8 cellular contexts compared by ENCODE assay signal in the genomic region with DNA sequence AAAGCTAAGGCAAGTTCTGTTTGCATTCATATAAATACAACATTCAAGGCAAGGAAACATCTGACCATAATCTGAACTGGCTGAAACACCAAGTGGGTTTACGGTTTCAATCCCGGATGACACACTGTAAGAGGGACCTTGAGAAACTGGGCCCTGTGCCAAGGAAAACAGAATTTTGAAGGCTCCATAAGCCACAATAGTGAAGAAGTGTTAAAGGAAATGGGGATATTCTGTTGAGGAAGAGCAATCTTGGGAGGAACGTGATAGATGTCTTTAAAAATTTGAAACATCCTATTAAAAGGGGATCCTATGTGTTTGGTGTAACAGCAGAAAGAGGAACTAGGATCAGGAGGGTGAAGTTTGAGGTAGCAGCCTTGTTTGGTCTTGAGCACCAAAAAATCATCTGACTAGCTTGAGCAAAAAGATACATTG.
A peak's percentile ranks its signal among the peaks of the same experiment; 100 is the strongest.
DNase-seq lines count a peak whose midpoint lies in the region; ATAC-seq and TF ChIP-seq lines count a peak whose summit lies in the region.

No MANE protein-coding gene starts in this region.

- no peak for TF ChIP-seq CTCF in mammary epithelial cell (conservative IDR thresholded peaks at IDR 0.05 in 1 of 2, IDR thresholded peaks at IDR 0.05 in 1 of 2; ENCODE audit: extremely low read depth in 1 of 2, insufficient read depth in 1 of 2, low read depth in 1 of 2, low read length in 2 of 2)

- H3K27ac ChIP-seq in mammary epithelial cell (ENCODE audit: insufficient read depth, low read depth, low read length): peak overlapping the region; percentile 77

- no peak overlapping the region for H3K4me3 ChIP-seq in mammary epithelial cell (replicated peaks in 1 of 3; ENCODE audit: insufficient read depth in 1 of 3, low read depth in 2 of 3, low read length in 3 of 3)

- BruUV-seq in mammary epithelial cell (replicated peaks; lab: Mats Ljungman, UMichigan): no TSS peak

- H3K79me2 ChIP-seq in mammary epithelial cell (ENCODE audit: insufficient read depth, low read length): no peaks in the 10 kb centered on the region

- dilution Hi-C loops in mammary epithelial cell (cut with HindIII; ENCODE audit: low sequenced_read_pairs): loop anchor here (5.0 kb wide), 2 partner anchors 52 to 102 kb away; no protein-coding TSS in a partner anchor

- no peak overlapping the region for H3K9ac ChIP-seq in mammary epithelial cell (ENCODE audit: insufficient read depth, low read length)

- DNase-seq in CD1c-positive myeloid dendritic cell (ENCODE audit: extremely low spot score) (peak; percentile 89), NCI-H510A treated with DMSO at 0.1 percent for 48 hours (lab: John Stamatoyannopoulos, UW) (peak; percentile 63), mammary epithelial cell (peak; percentile 80), pulmonary artery endothelial cell (ENCODE audit: low read depth, low spot score) (peak; percentile 63)
- DNase-seq in effector CD4-positive, alpha-beta T cell: no peak
- DNase-seq in activated CD8-positive, alpha-beta memory T cell treated with anti-CD3 and anti-CD28 coated beads for 24 hours: no peak

- in situ Hi-C loops in mammary epithelial cell (cut with MboI; ENCODE audit: low sequenced_read_pairs in 2 of 2): no loop called here

- H3K4me2 ChIP-seq in mammary epithelial cell (ENCODE audit: insufficient read depth, low read depth, low read length): peak overlapping the region; percentile 81

- WGBS in mammary epithelial cell (ENCODE audit: low coverage, missing lambda C conversion rate): 2% methylated on average over 3 of the region's 3 CpGs

- peaks cover 9% of the 10 kb centered on the region for H3K9me3 ChIP-seq in mammary epithelial cell (replicated peaks; ENCODE audit: insufficient read depth, low read length)

- CTCF ChIA-PET in mammary epithelial cell (lab: Charles Lee; ENCODE audit: low non-redundant PET): no interaction called here

- intact Hi-C loops in mammary epithelial cell (cut with micrococcal nuclease): no loop called here

- H4K20me1 ChIP-seq in mammary epithelial cell (ENCODE audit: insufficient read depth, low read length): no peaks in the 10 kb centered on the region

- ATAC-seq in GM18858 (IDR thresholded peaks at IDR 0.05; ENCODE audit: unreplicated experiment): peak; percentile 81
- ATAC-seq in HG03025 (IDR thresholded peaks at IDR 0.05; ENCODE audit: low FRiP score, unreplicated experiment): peak; percentile 86

- H3K36me3 ChIP-seq in mammary epithelial cell (ENCODE audit: insufficient read depth, low read length): no peaks in the 10 kb centered on the region

- H3K4me1 ChIP-seq in mammary epithelial cell (ENCODE audit: insufficient read depth, low read length): peaks cover 32% of the 10 kb centered on the region

- no peaks in the 10 kb centered on the region for H3K27me3 ChIP-seq in mammary epithelial cell (ENCODE audit: insufficient read depth, low read length)

- no peak overlapping the region for H2AFZ ChIP-seq in mammary epithelial cell (ENCODE audit: low read depth, low read length)

Comparison
In these comparisons a context has a peak if more than half of its experiments do, and no peak if none do; other contexts are left out.
1. DNase-seq: peak in CD1c-positive myeloid dendritic cell (single experiment), NCI-H510A treated with DMSO at 0.1 percent for 48 hours (single experiment), mammary epithelial cell (single experiment) and pulmonary artery endothelial cell (single experiment); none in effector CD4-positive, alpha-beta T cell (single experiment) and activated CD8-positive, alpha-beta memory T cell treated with anti-CD3 and anti-CD28 coated beads for 24 hours (single experiment).